ENCODE assay signal across 8 cellular contexts in the genomic region with DNA sequence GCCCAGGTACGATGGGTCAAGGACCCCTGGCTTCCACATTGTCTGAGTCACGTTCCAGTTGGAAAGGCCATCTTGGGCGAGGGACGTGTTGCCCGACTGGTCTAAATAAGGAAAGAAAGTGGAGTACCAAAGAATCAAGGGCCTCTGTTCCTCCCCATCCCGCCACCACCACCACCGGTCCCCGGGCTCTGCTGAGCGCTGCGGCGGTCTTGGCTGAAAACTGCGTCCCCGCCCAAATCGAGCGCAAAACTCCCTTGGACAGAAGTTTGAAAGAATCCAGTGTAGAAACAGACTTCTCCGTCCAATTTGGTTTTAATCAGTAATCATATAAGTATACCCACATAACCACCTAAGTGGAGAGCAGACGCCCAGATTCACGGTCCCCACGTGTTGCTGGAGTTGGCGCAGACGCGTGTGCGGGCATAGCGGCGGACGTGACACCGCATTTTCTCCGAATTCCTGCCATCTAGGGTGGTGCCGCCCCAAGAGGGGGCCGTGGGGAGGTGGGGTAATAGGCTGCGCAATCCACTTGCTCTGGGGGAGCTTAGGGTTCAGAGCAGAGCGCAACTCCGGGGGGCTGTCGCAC.
DNase-seq lines count a peak whose midpoint lies in the region; FAIRE-seq and TF ChIP-seq lines count a peak whose summit lies in the region.

No MANE protein-coding gene starts in this region.

- POLR2A ChIA-PET in CD8-positive, alpha-beta memory T cell (lab: Charles Lee), result no interaction called here

- H3K4me2 ChIP-seq in KMS-11, result peak overlapping the region; percentile 92

- DNase-seq in CD8-positive, alpha-beta memory T cell, result no peak
- DNase-seq in chondrocyte (ENCODE audit: low spot score) (no peak), nephron progenitor cell (peak; percentile 31), superior temporal gyrus (ENCODE audit: extremely low spot score) (no peak), small intestine (no peak), medulla oblongata (ENCODE audit: extremely low spot score) (no peak), GM12892 (ENCODE audit: insufficient read length) (no peak)

- no peaks in the 10 kb centered on the region for H3K9me3 ChIP-seq in CD8-positive, alpha-beta memory T cell (ENCODE audit: low read length)
- no peaks in the 10 kb centered on the region for H3K9me3 ChIP-seq in small intestine (ENCODE audit: control insufficient read depth, low read depth)

- 3 to 4% (median 4%) methylated on average over 34 of the region's 34 CpGs for WGBS in small intestine, 3 donors

- H3K4me3 Mint-ChIP-seq in CD8-positive, alpha-beta memory T cell, result peak overlapping the region; percentile 20 to 79 (median 45)
- peak overlapping the region; percentile 80 for H3K4me3 Mint-ChIP-seq in chondrocyte (ENCODE audit: unreplicated experiment)
- H3K4me3 Mint-ChIP-seq in nephron progenitor cell, result peak overlapping the region; percentile 81

- H3K27ac ChIP-seq in CD8-positive, alpha-beta memory T cell (ENCODE audit: low read depth, low read length), result no peak overlapping the region
- peak overlapping the region; percentile 88 for H3K27ac ChIP-seq in KMS-11
- no peak overlapping the region for H3K27ac ChIP-seq in small intestine (ENCODE audit: low read depth in 1 of 2, low read length in 1 of 2)

- H3K79me2 ChIP-seq in KMS-11 (ENCODE audit: insufficient read depth, low read depth), result peaks cover 19% of the 10 kb centered on the region; the same call in 1 of the 2 replicates

- TF ChIP-seq POLR2A in GM12892 (IDR thresholded peaks at IDR 0.05; ENCODE audit: low read depth, low read length), result no peak

- H3K4me1 Mint-ChIP-seq in CD8-positive, alpha-beta memory T cell, result peaks cover 40 to 48% (median 48%) of the 10 kb centered on the region in 3 donors
- H3K4me1 Mint-ChIP-seq in chondrocyte (ENCODE audit: low read depth) (peaks cover 52% of the 10 kb centered on the region), nephron progenitor cell (peaks cover 43% of the 10 kb centered on the region)

- H3K27ac Mint-ChIP-seq in CD8-positive, alpha-beta memory T cell, result peak overlapping the region in 3 of 8 donors; percentile 12 to 50 (median 41)
- H3K27ac Mint-ChIP-seq in chondrocyte (ENCODE audit: unreplicated experiment), result no peak overlapping the region
- H3K27ac Mint-ChIP-seq in nephron progenitor cell, result no peak overlapping the region

- peaks cover 59% of the 10 kb centered on the region for H3K27me3 ChIP-seq in CD8-positive, alpha-beta memory T cell (ENCODE audit: insufficient read depth, low read length, poor library complexity, severe bottlenecking)
- no peaks in the 10 kb centered on the region for H3K27me3 ChIP-seq in KMS-11 (ENCODE audit: insufficient read depth, low read depth)
- peaks cover 25 to 55% of the 10 kb centered on the region in 2 donors for H3K27me3 ChIP-seq in small intestine (ENCODE audit: control insufficient read depth in 2 of 2, insufficient read depth in 2 of 2, low read length in 2 of 2)

- peaks cover 0 to 8% (median 6%) of the 10 kb centered on the region in 5 donors for H3K9me3 Mint-ChIP-seq in CD8-positive, alpha-beta memory T cell
- H3K9me3 Mint-ChIP-seq in chondrocyte (ENCODE audit: low read depth) (peaks cover 6% of the 10 kb centered on the region), nephron progenitor cell (peaks cover 15% of the 10 kb centered on the region)

- peak overlapping the region; percentile 88 for H3K9ac ChIP-seq in KMS-11

- H4K20me1 ChIP-seq in KMS-11 (ENCODE audit: insufficient read depth), result no peaks in the 10 kb centered on the region

- H3K36me3 Mint-ChIP-seq in CD8-positive, alpha-beta memory T cell, result no peaks in the 10 kb centered on the region
- peaks cover 5% of the 10 kb centered on the region for H3K36me3 Mint-ChIP-seq in chondrocyte (ENCODE audit: low read depth)
- no peaks in the 10 kb centered on the region for H3K36me3 Mint-ChIP-seq in nephron progenitor cell (ENCODE audit: low read depth)

- H3K27me3 Mint-ChIP-seq in CD8-positive, alpha-beta memory T cell, result peaks cover 69 to 84% of the 10 kb centered on the region in 2 donors
- H3K27me3 Mint-ChIP-seq in chondrocyte (ENCODE audit: low read depth) (peaks cover 50% of the 10 kb centered on the region), nephron progenitor cell (ENCODE audit: low read depth, poor library complexity) (peaks cover 83% of the 10 kb centered on the region)

- CTCF ChIA-PET in CD8-positive, alpha-beta memory T cell (lab: Charles Lee), result no interaction called here

- no peaks in the 10 kb centered on the region for H3K36me3 ChIP-seq in CD8-positive, alpha-beta memory T cell (ENCODE audit: insufficient read depth, low read length)
- H3K36me3 ChIP-seq in KMS-11 (ENCODE audit: insufficient read depth), result no peaks in the 10 kb centered on the region
- no peaks in the 10 kb centered on the region for H3K36me3 ChIP-seq in small intestine (ENCODE audit: control insufficient read depth in 2 of 2, insufficient read depth in 2 of 2, low read length in 2 of 2)

- H2AFZ ChIP-seq in KMS-11 (ENCODE audit: low read depth), result peak overlapping the region; percentile 75

- no peak overlapping the region for H3K4me3 ChIP-seq in CD8-positive, alpha-beta memory T cell (ENCODE audit: low read length)
- H3K4me3 ChIP-seq in KMS-11 (IDR thresholded peaks at IDR 0.05; ENCODE audit: insufficient read depth, low read depth, low read length) (no peak overlapping the region), small intestine (ENCODE audit: low read depth in 1 of 2, low read length in 2 of 2) (no peak overlapping the region)

- peaks cover 36% of the 10 kb centered on the region for H3K4me1 ChIP-seq in CD8-positive, alpha-beta memory T cell (ENCODE audit: insufficient read depth, low read length)
- H3K4me1 ChIP-seq in KMS-11 (ENCODE audit: low read depth, poor library complexity, severe bottlenecking), result peaks cover 27% of the 10 kb centered on the region
- peaks cover 0 to 12% of the 10 kb centered on the region in 2 donors for H3K4me1 ChIP-seq in small intestine (ENCODE audit: control insufficient read depth in 2 of 2, insufficient read depth in 1 of 2, low read depth in 1 of 2, low read length in 1 of 2)

- TF ChIP-seq CTCF in KMS-11 (conservative IDR thresholded peaks at IDR 0.05; ENCODE audit: low read depth, low read length) (no peak), chondrocyte (IDR thresholded peaks at IDR 0.05) (no peak), nephron progenitor cell (IDR thresholded peaks at IDR 0.05) (no peak)

- FAIRE-seq in small intestine (lab: Jason Lieb, UNC), result no peak
- FAIRE-seq in GM12892 (lab: Jason Lieb, UNC), result no peak
